In genomic region chr3:192273611-192274010, GRCh38 we compare ENCODE assay signal across 28 cellular contexts.
A peak's percentile ranks its signal among the peaks of the same experiment; 100 is the strongest.
DNase-seq lines count a peak whose midpoint lies in the region; ATAC-seq lines count a peak whose summit lies in the region.
"Had no signal": no experiment of that assay in that cellular context is flagged by ENCODE, and none has a peak within 500 bp of the region (broad histone marks: within the 10 kb centered on the region; RNA-seq: fewer than 3 reads in every experiment).

No MANE protein-coding gene starts in this region.

- peak; percentile 28 for ATAC-seq in esophagus mucosa
- ATAC-seq in GM18907 (IDR thresholded peaks at IDR 0.05; ENCODE audit: unreplicated experiment) = no peak
- ATAC-seq: activated CD8-positive, alpha-beta T cell treated with anti-CD3 and anti-CD28 coated beads, Interleukin-2, amount 10 ng/mL, durations not matched to agents 7 days and 5 days; activated naive CD4-positive, alpha-beta T cell treated with anti-CD3 and anti-CD28 coated beads, Interleukin-2, amount 50 U/mL, for 72 hours; left lung; sciatic nerve; stimulated activated effector memory CD8-positive, alpha-beta T cell treated with anti-CD3 and anti-CD28 coated beads, Interleukin-12 subunit alpha, Interleukin-12 subunit beta, amount 100 ng/mL, for 72 hours; T-cell had no signal

- DNase-seq in NCI-H510A treated with DMSO at 0.1 percent for 48 hours (lab: John Stamatoyannopoulos, UW) = peak; percentile 49
- no peak for DNase-seq in NCI-H510A (lab: John Stamatoyannopoulos, UW)
- peak; percentile 62 for DNase-seq in NCI-H69 (lab: John Stamatoyannopoulos, UW)
- DNase-seq in ureter (ENCODE audit: low spot score) = peak; percentile 43
- DNase-seq in COLO668 (lab: John Stamatoyannopoulos, UW; ENCODE audit: unreplicated experiment) = no peak
- DNase-seq in hippocampal formation (lab: John Stamatoyannopoulos, UW) = no peak
- DNase-seq: activated CD4-positive, alpha-beta T cell treated with anti-CD3 and anti-CD28 coated beads for 1 hour; activated CD8-positive, alpha-beta T cell treated with anti-CD3 and anti-CD28 coated beads, Interleukin-2, amount 10 ng/mL, durations not matched to agents 7 days and 5 days; AML-193; CD4-positive, alpha-beta T cell; effector memory CD4-positive, alpha-beta T cell; esophagus squamous epithelium; foreskin melanocyte; immature natural killer cell; KG1; left lung; mesenchymal stem cell; MM.1S; NCI-H2171; stimulated activated CD4-positive, alpha-beta T cell treated with anti-CD3 and anti-CD28 coated beads, Interleukin-12 subunit alpha, Interleukin-12 subunit beta, amount 100 ng/mL, for 4 hours; stimulated activated CD4-positive, alpha-beta T cell treated with anti-CD3 and anti-CD28 coated beads, Interleukin-4, amount 100 ng/mL, for 24 hours; substantia nigra; T-cell had no signal

Comparison
In these comparisons a context has a peak if more than half of its experiments do, and no peak if none do; other contexts are left out.
1. DNase-seq: peak in NCI-H510A treated with DMSO at 0.1 percent for 48 hours (single experiment), NCI-H69 (single experiment) and ureter (single experiment); none in NCI-H510A (single experiment), COLO668 (single experiment) and hippocampal formation (0 of 2).